In genomic region chr17:68455756-68456528, GRCh38 we compare ENCODE assay signal across 1 cellular context.
TF ChIP-seq lines count a peak whose summit lies in the region.

No MANE protein-coding gene starts in this region.

TF ChIP-seq in H1, 55 proteins besides CTCF, POLR2A, EP300 and RAD21:
- no peak for TF ChIP-seq TCF12 (IDR thresholded peaks at IDR 0.05; ENCODE audit: low read depth, low read length)
- 0 out of 2 replicates have a peak, but pooled peaks have one; percentile 18 for TF ChIP-seq CEBPB (IDR thresholded peaks at IDR 0.05; ENCODE audit: low read depth, low read length)
